In the genomic region with DNA sequence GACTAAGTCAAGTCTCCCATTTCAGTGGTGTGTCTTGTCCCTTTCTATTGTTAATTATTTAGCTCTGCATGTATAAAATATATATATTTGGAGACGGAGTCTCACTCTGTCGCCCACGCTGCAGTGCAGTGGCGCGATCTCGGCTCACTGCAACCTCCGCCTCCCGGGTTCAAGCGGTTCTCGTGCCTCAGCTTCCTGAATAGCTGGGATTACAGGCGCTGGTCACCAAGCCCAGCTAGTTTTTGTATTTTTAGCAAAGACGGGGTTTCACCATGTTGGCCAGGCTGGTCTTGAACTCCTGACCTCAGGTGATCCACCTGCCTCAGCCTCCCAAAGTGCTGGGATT, we compare ENCODE assay signal across 11 cellular contexts. TPM values are rescaled to one million over a fixed set of nuclear protein-coding genes. Genes with fewer than 3 reads are reported as not detected.
DNase-seq lines count a peak whose midpoint lies in the region; ATAC-seq, FAIRE-seq and TF ChIP-seq lines count a peak whose summit lies in the region.
"Not testable (repeated sequence)": the region's sequence is repeated elsewhere in the genome, so short reads cannot be mapped to it uniquely, and the experiment has no call there.
"Had no signal": no experiment of that assay in that cellular context is flagged by ENCODE, and none has a peak within 500 bp of the region (broad histone marks: within the 10 kb centered on the region; RNA-seq: fewer than 3 reads in every experiment).

No MANE protein-coding gene starts in this region.

- intact Hi-C loops in GM12878 (cut with micrococcal nuclease; ENCODE audit: unreplicated experiment), result not testable (repeated sequence)
- intact Hi-C loops in gastrocnemius medialis (cut with DNase I; ENCODE audit: low total_unique reads), result loop anchor here (1.0 to 2.0 kb wide), 2 partner anchors 75 to 114 kb away; partner anchors contain the start of gene PPP1R13B

- POLR2A ChIA-PET in WTC11 (lab: Charles Lee); GM12878 (lab: Charles Lee): not testable (repeated sequence)

- not testable (repeated sequence) for BruUV-seq in GM12878 (replicated peaks; lab: Mats Ljungman, UMichigan)

- not testable (repeated sequence) for FAIRE-seq in GM12878 (lab: Jason Lieb, UNC)

- in situ Hi-C loops in GM12878 (cut with MboI), result not testable (repeated sequence)
- in situ Hi-C loops in gastrocnemius medialis (cut with MboI; ENCODE audit: low sequenced_read_pairs in 4 of 4), result loop anchor here in 1 of 4 donors (25.0 kb wide), 1 partner anchor 360 kb away; the partner anchor contains the start of genes BAG5 and COA8

- not testable (repeated sequence) for H3K4me1 Mint-ChIP-seq in WTC11

- peak overlapping the region; percentile 70 for H3K4me2 ChIP-seq in GM12878 (ENCODE audit: control insufficient read depth, insufficient read depth)

- not testable (repeated sequence) for TF ChIP-seq CTCF in GM06990 (IDR thresholded peaks at IDR 0.05; ENCODE audit: insufficient read depth, low read length, poor library complexity, severe bottlenecking); LNCaP clone FGC (IDR thresholded peaks at IDR 0.05; ENCODE audit: control insufficient read depth, extremely low read depth, insufficient read depth); WTC11 (IDR thresholded peaks at IDR 0.05); GM12878 (IDR thresholded peaks at IDR 0.05 in 2 of 3, conservative IDR thresholded peaks at IDR 0.05 in 1 of 3; ENCODE audit: control insufficient read depth in 2 of 3, extremely low read depth in 1 of 3, insufficient read depth in 1 of 3, low read depth in 3 of 3, low read length in 3 of 3); fibroblast of mammary gland (conservative IDR thresholded peaks at IDR 0.05; ENCODE audit: control insufficient read depth, insufficient read depth, low read depth, low read length); gastrocnemius medialis (IDR thresholded peaks at IDR 0.05 in 4 of 5, conservative IDR thresholded peaks at IDR 0.05 in 1 of 5)

- not testable (repeated sequence) for H3K36me3 Mint-ChIP-seq in WTC11

- TF ChIP-seq POLR2A in GM12878 (IDR thresholded peaks at IDR 0.05; ENCODE audit: low read depth, low read length); gastrocnemius medialis (IDR thresholded peaks at IDR 0.05): not testable (repeated sequence)

- not testable (repeated sequence) for ATAC-seq in WTC11, gastrocnemius medialis
- ATAC-seq in GM12878, result peak; percentile 2; the same call in 1 of the 3 replicates

- H2AFZ ChIP-seq in GM12878 (ENCODE audit: control insufficient read depth, low read depth, low read length), result peak overlapping the region; percentile 76

- SMC1A ChIA-PET in GM12878 (lab: Charles Lee; ENCODE audit: uncharacterized antibody, unreplicated experiment), result interaction anchor here (1.2 kb wide), 1 partner anchor 19 kb away, joined by 3 read pairs; no protein-coding TSS in a partner anchor

- H3K27me3 Mint-ChIP-seq in WTC11 (ENCODE audit: low read depth), result not testable (repeated sequence)

- not testable (repeated sequence) for TF ChIP-seq RAD21 in GM12878 (IDR thresholded peaks at IDR 0.05; ENCODE audit: insufficient read depth, low read depth, low read length)

- H3K27ac Mint-ChIP-seq in WTC11, result not testable (repeated sequence)

- not testable (repeated sequence) for TF ChIP-seq EP300 in GM12878 (IDR thresholded peaks at IDR 0.05; ENCODE audit: borderline replicate concordance in 1 of 2, control insufficient read depth in 1 of 2, low read depth in 2 of 2, low read length in 2 of 2)

- RAD21 ChIA-PET in GM12878 (lab: Charles Lee; ENCODE audit: unreplicated experiment), result not testable (repeated sequence)

- H3K9ac ChIP-seq in GM12878 (ENCODE audit: control insufficient read depth, insufficient read depth, low read length), result not testable (repeated sequence)

- H3K9me3 ChIP-seq in GM12878 (replicated peaks; ENCODE audit: control insufficient read depth, insufficient read depth, low read length); mesodermal cell (ENCODE audit: control insufficient read depth, low read length); gastrocnemius medialis: not testable (repeated sequence)

- not testable (repeated sequence) for H3K9me3 Mint-ChIP-seq in WTC11

- DNase-seq in GM06990 (ENCODE audit: extremely low read depth, insufficient read length); LNCaP clone FGC (ENCODE audit: low read depth); WTC11 (ENCODE audit: low spot score); GM12878 (ENCODE audit: low read depth, low spot score); fibroblast of mammary gland (ENCODE audit: low read depth); gastrocnemius medialis: not testable (repeated sequence)

- not testable (repeated sequence) for H3K36me3 ChIP-seq in GM06990 (ENCODE audit: control insufficient read depth, insufficient read depth, low read length); GM12878 (ENCODE audit: control insufficient read depth in 2 of 2, insufficient read depth in 2 of 2, low read length in 1 of 2); gastrocnemius medialis
- peaks cover 23% of the 10 kb centered on the region for H3K36me3 ChIP-seq in mesodermal cell (ENCODE audit: control insufficient read depth, insufficient read depth, low read length)

- CTCF ChIA-PET in WTC11 (lab: Charles Lee) (interaction anchor here (0.6 to 5.0 kb wide), 16 partner anchors 10 to 259 kb away, joined by 3 to 43 read pairs (median 4); partner anchors contain the start of gene RD3L), GM12878 (lab: Yijun Ruan, JAX) (interaction anchor here (0.7 to 2.7 kb wide), 6 partner anchors 11 to 133 kb away, joined by 3 to 14 read pairs (median 3); no protein-coding TSS in a partner anchor)

- peaks cover 27% of the 10 kb centered on the region for H3K79me2 ChIP-seq in GM12878 (ENCODE audit: control insufficient read depth, insufficient read depth, low read length)

- peak overlapping the region; percentile 96 for H3K4me3 Mint-ChIP-seq in WTC11

- not testable (repeated sequence) for H3K4me1 ChIP-seq in GM12878 (ENCODE audit: control insufficient read depth, insufficient read depth, low read length); mesodermal cell (ENCODE audit: control insufficient read depth, insufficient read depth, low read length, poor library complexity, severe bottlenecking)
- peaks cover 15 to 23% of the 10 kb centered on the region in 2 donors for H3K4me1 ChIP-seq in gastrocnemius medialis

- not testable (repeated sequence) for H3K27me3 ChIP-seq in GM06990 (replicated peaks; ENCODE audit: control insufficient read depth, insufficient read depth, low read length); GM12878 (replicated peaks in 1 of 2; ENCODE audit: control insufficient read depth in 2 of 2, insufficient read depth in 2 of 2, low read length in 1 of 2); gastrocnemius medialis

- WGBS in GM12878 (ENCODE audit: insufficient coverage, insufficient replicate concordance, low lambda C conversion rate, missing lambda C conversion rate), result 37% methylated on average over 12 of the region's 12 CpGs
- WGBS in mesodermal cell (ENCODE audit: insufficient coverage in 2 of 2), 2 experiments, result 88 to 97% methylated on average over 10 to 12 of the region's 12 CpGs

- not testable (repeated sequence) for H3K27ac ChIP-seq in GM12878 (ENCODE audit: control insufficient read depth, insufficient read depth); mesodermal cell (ENCODE audit: low read depth, low read length, severe bottlenecking); gastrocnemius medialis

- not testable (repeated sequence) for H4K20me1 ChIP-seq in GM12878 (ENCODE audit: control insufficient read depth, insufficient read depth)

- H3K4me3 ChIP-seq in GM06990 (replicated peaks; ENCODE audit: low read depth, low read length) (peak overlapping the region; percentile 92; the same call in 1 of the 2 replicates), LNCaP clone FGC (ENCODE audit: low read depth, low read length) (peak overlapping the region; percentile 92), fibroblast of mammary gland (ENCODE audit: control insufficient read depth, low read depth, low read length) (peak overlapping the region; percentile 45), mesodermal cell (ENCODE audit: extremely low read depth, insufficient read depth, low read length, poor library complexity, severe bottlenecking) (peak overlapping the region; percentile 98), gastrocnemius medialis (peak overlapping the region in 3 of 4 donors; percentile 87 to 98 (median 88))
- not testable (repeated sequence) for H3K4me3 ChIP-seq in GM12878

RNA-seq across cellular contexts. Expression of gene TDRD9, which starts 6.4 kb away (rescaled TPM):
- total RNA-seq in WTC11 (2021), result 0.05 to 0.17 TPM in 2 of 3 replicates, not detected in the other
- not detected in 2 replicates for total RNA-seq in GM12878 (2013; cell fraction: nucleolus; rRNA removed)
- total RNA-seq in GM12878 (2014; rRNA removed), result not detected in 2 replicates
- total RNA-seq in GM12878 (2014; rRNA removed; fragmentation: Illumina TruSeq; extraction: Trizol), result not detected in 2 replicates
- total RNA-seq in GM12878 (2021), result not detected in 2 replicates
- polyA plus RNA-seq in GM12878 (2011; ENCODE audit: low read depth), result not detected
- polyA plus RNA-seq in GM12878 (2011; rRNA removed), result 0.12 TPM in 1 of 2 replicates, not detected in the other
- not detected in 2 replicates for polyA plus RNA-seq in GM12878 (2011; cell fraction: cytosol; rRNA removed)
- not detected in 2 replicates for polyA plus RNA-seq in GM12878 (2011; cell fraction: nucleus; rRNA removed)
- polyA plus RNA-seq in GM12878 (2012), result not detected in 2 replicates
- not detected in 2 replicates for polyA plus RNA-seq in GM12878 (2014; fragmentation: Illumina TruSeq; extraction: Trizol)
- polyA plus RNA-seq in GM12878 (2014; fragmentation: Nextera tagmentation; extraction: Ambion mirVana), result not detected
- polyA plus RNA-seq in GM12878 (2014; rRNA removed), result not detected in 2 replicates
- not detected for polyA plus RNA-seq in GM12878 (2016; fragmentation: Nextera tagmentation; extraction: Ambion mirVana)
- polyA minus RNA-seq in GM12878 (2011; rRNA and poly(A)+ RNA removed), result not detected in 2 replicates
- not detected in 2 replicates for polyA minus RNA-seq in GM12878 (2011; cell fraction: cytosol; rRNA and poly(A)+ RNA removed)
- not detected in 2 replicates for polyA minus RNA-seq in GM12878 (2011; cell fraction: nucleus; rRNA and poly(A)+ RNA removed)
- not detected for polyA plus RNA-seq in mesodermal cell (2013, experiment 1 of 2)
- polyA plus RNA-seq in mesodermal cell (2013, experiment 2 of 2), result not detected
- total RNA-seq in gastrocnemius medialis, result 1 to 10 TPM in 1 of 4 donors, under 1 TPM in 2, not detected in 1; 0.17 to 1.5 (median 0.31) TPM

RNA-seq across cellular contexts. Expression of gene RD3L, which starts 20.5 kb away (rescaled TPM):
- total RNA-seq in WTC11 (2021), result not detected in 3 replicates
- total RNA-seq in GM12878 (2013; cell fraction: nucleolus; rRNA removed), result not detected in 2 replicates
- not detected in 2 replicates for total RNA-seq in GM12878 (2014; rRNA removed)
- total RNA-seq in GM12878 (2014; rRNA removed; fragmentation: Illumina TruSeq; extraction: Trizol), result not detected in 2 replicates
- not detected in 2 replicates for total RNA-seq in GM12878 (2021)
- polyA plus RNA-seq in GM12878 (2011; ENCODE audit: low read depth), result not detected
- not detected in 2 replicates for polyA plus RNA-seq in GM12878 (2011; rRNA removed)
- not detected in 2 replicates for polyA plus RNA-seq in GM12878 (2011; cell fraction: cytosol; rRNA removed)
- polyA plus RNA-seq in GM12878 (2011; cell fraction: nucleus; rRNA removed), result not detected in 2 replicates
- polyA plus RNA-seq in GM12878 (2012), result not detected in 2 replicates
- not detected in 2 replicates for polyA plus RNA-seq in GM12878 (2014; fragmentation: Illumina TruSeq; extraction: Trizol)
- polyA plus RNA-seq in GM12878 (2014; fragmentation: Nextera tagmentation; extraction: Ambion mirVana), result not detected
- polyA plus RNA-seq in GM12878 (2014; rRNA removed), result not detected in 2 replicates
- not detected for polyA plus RNA-seq in GM12878 (2016; fragmentation: Nextera tagmentation; extraction: Ambion mirVana)
- polyA minus RNA-seq in GM12878 (2011; rRNA and poly(A)+ RNA removed), result not detected in 2 replicates
- not detected in 2 replicates for polyA minus RNA-seq in GM12878 (2011; cell fraction: cytosol; rRNA and poly(A)+ RNA removed)
- polyA minus RNA-seq in GM12878 (2011; cell fraction: nucleus; rRNA and poly(A)+ RNA removed), result not detected in 2 replicates
- not detected for polyA plus RNA-seq in mesodermal cell (2013, experiment 1 of 2)
- not detected for polyA plus RNA-seq in mesodermal cell (2013, experiment 2 of 2)
- total RNA-seq in gastrocnemius medialis, result not detected
- total RNA-seq: bronchial epithelial cell, kidney, LHCN-M2, omental fat pad had no signal
